11 cellular contexts compared by ENCODE assay signal in the genomic region with DNA sequence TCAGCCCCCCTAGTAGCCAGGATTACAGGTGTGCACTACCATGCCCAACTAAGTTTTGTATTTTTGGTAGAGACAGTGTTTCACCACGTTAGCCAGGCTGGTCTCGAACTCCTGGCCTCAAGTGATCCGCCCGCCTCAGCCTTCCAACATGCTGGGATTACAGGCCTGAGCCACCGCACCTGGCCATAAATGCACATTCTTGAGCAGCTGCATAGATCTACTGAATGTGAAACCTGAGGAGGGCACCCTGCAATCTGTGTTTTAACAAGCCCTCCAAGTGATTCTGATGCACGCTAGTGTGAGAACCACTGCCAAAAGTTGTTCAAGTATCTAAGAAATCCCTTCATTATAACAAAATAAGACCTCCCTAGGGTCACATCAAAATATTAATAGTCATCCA.
"Had no signal": no experiment of that assay in that cellular context is flagged by ENCODE, and none has a peak within 500 bp of the region (broad histone marks: within the 10 kb centered on the region; RNA-seq: fewer than 3 reads in every experiment).

No MANE protein-coding gene starts in this region.

- H3K27me3 ChIP-seq: esophagus muscularis mucosa, tibial artery had no signal

- ATAC-seq: activated CD8-positive, alpha-beta T cell treated with anti-CD3 and anti-CD28 coated beads for 36 hours; left lobe of liver; naive thymus-derived CD4-positive, alpha-beta T cell; right cardiac atrium; stimulated activated effector memory CD8-positive, alpha-beta T cell treated with anti-CD3 and anti-CD28 coated beads, Interleukin-12 subunit alpha, Interleukin-12 subunit beta, amount 100 ng/mL, for 72 hours had no signal

- H3K36me3 ChIP-seq: esophagus muscularis mucosa, tibial artery had no signal

- H3K4me3 ChIP-seq: esophagus muscularis mucosa, tibial artery had no signal

- H3K4me1 ChIP-seq: esophagus muscularis mucosa, tibial artery had no signal

- H3K27ac ChIP-seq: esophagus muscularis mucosa, tibial artery had no signal

- H3K9me3 ChIP-seq: esophagus muscularis mucosa, tibial artery had no signal

- DNase-seq: activated CD8-positive, alpha-beta memory T cell treated with anti-CD3 and anti-CD28 coated beads, Interleukin-2, amount 50 U/mL, for 48 hours; activated CD8-positive, alpha-beta T cell treated with anti-CD3 and anti-CD28 coated beads for 36 hours; activated naive CD4-positive, alpha-beta T cell; mammary epithelial cell; naive thymus-derived CD4-positive, alpha-beta T cell; right cardiac atrium; small intestine; tibial artery had no signal
